In the genomic region with DNA sequence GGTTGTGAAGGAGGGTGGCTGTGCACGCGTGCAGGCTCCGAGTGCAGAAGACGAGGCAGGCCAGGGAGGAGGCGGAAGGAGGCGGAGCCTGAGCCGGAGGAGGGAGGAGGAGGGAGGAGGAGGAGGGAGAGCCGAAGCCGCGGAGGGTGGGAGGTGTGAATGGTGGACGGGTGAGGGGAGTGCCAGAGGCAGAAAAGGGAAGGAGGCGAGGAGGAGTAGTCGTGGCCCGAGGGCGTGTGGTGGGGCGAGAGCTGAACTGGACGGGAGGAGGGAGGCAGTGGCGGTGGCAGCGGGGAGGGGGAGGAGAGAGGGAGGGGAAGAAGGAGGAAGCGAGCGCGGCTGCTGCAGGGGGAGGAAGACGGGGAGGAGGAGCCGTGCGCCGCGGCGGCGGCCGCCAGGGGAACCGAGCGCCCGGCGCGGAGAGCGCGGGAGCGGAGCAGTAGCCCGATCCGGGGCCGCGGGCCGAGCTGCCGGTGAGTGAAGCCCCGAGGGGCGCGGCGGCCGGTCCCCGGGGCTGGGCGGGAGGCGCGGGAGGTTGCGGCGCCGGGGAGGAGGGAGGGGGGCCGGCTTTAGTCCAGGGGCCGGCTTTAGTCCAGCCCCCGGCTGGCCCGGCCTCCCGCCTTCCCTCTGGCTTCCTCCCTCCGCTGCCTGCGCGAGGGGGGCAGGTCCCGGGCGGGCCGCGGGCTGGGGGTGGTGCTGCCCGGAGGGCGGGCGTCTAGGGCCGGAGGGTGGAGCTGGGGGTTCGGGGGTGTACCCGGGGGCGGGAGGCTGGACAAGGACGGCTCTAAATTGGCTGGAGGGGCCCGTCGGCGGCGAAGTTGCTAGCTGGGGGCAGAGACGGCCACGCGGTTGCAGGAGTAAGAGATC, we compare ENCODE assay signal across 8 cellular contexts. TPM values are rescaled to one million over a fixed set of nuclear protein-coding genes. Genes with fewer than 3 reads are reported as not detected.
A peak's percentile ranks its signal among the peaks of the same experiment; 100 is the strongest.
DNase-seq lines count a peak whose midpoint lies in the region; ATAC-seq and TF ChIP-seq lines count a peak whose summit lies in the region.

A gene (plus strand): TSS at position 815 of the 867 bp plus-strand sequence. CDS start 661 bp downstream, outside the sequence.

- H3K9me3 ChIP-seq in fibroblast of lung (ENCODE audit: control insufficient read depth, insufficient read depth, low read depth, low read length) = no peaks in the 10 kb centered on the region

- peaks cover 4% of the 10 kb centered on the region for H3K4me1 ChIP-seq in fibroblast of lung (ENCODE audit: control insufficient read depth, extremely low read depth, insufficient read depth, low read length)

- H3K36me3 ChIP-seq in fibroblast of lung (ENCODE audit: control insufficient read depth, insufficient read depth, low read length) = no peaks in the 10 kb centered on the region

- H3K27ac Mint-ChIP-seq in naive thymus-derived CD8-positive, alpha-beta T cell = peak within 1 kb of the TSS; percentile 86 to 95 (median 92)

- H3K9me3 Mint-ChIP-seq in naive thymus-derived CD8-positive, alpha-beta T cell = peaks cover 0 to 4% (median 0%) of the 10 kb centered on the region in 9 donors

- peak within 1 kb of the TSS; percentile 86 to 95 (median 90) for H3K4me3 Mint-ChIP-seq in naive thymus-derived CD8-positive, alpha-beta T cell

- H3K36me3 Mint-ChIP-seq in naive thymus-derived CD8-positive, alpha-beta T cell = peaks cover 0 to 3% (median 0%) of the 10 kb centered on the region in 3 donors

- peak within 1 kb of the TSS; percentile 56 to 72 (median 60) for H3K4me3 ChIP-seq in fibroblast of lung (replicated peaks in 1 of 4; ENCODE audit: control extremely low read depth in 1 of 4, insufficient read depth in 1 of 4, low read depth in 3 of 4, low read length in 4 of 4)

- no peak for TF ChIP-seq RAD21 in Ishikawa (IDR thresholded peaks at IDR 0.05; ENCODE audit: low read depth)

- H3K4me2 ChIP-seq in fibroblast of lung (ENCODE audit: extremely low read depth, insufficient read depth, low read length) = peak within 1 kb of the TSS; percentile 71

- peak; percentile 83 for ATAC-seq in GM21529 (IDR thresholded peaks at IDR 0.05; ENCODE audit: unreplicated experiment)
- ATAC-seq in naive thymus-derived CD8-positive, alpha-beta T cell = peak; percentile 81 to 84

- no peak for TF ChIP-seq EP300 in Ishikawa (IDR thresholded peaks at IDR 0.05; ENCODE audit: borderline replicate concordance)

- peaks cover 23 to 48% (median 45%) of the 10 kb centered on the region in 4 donors for H3K4me1 Mint-ChIP-seq in naive thymus-derived CD8-positive, alpha-beta T cell

- H3K79me2 ChIP-seq in fibroblast of lung (ENCODE audit: control insufficient read depth, insufficient read depth, low read length) = no peaks in the 10 kb centered on the region

- no peaks in the 10 kb centered on the region for H4K20me1 ChIP-seq in fibroblast of lung (ENCODE audit: control insufficient read depth, extremely low read depth, insufficient read depth, low read length)

- no peaks in the 10 kb centered on the region for H3K27me3 ChIP-seq in fibroblast of lung (ENCODE audit: control insufficient read depth, insufficient read depth, low read length)

- TF ChIP-seq CTCF in fibroblast of lung (conservative IDR thresholded peaks at IDR 0.05 in 1 of 2, IDR thresholded peaks at IDR 0.05 in 1 of 2; ENCODE audit: low read depth in 1 of 2, low read length in 2 of 2) = no peak

- peak within 1 kb of the TSS; percentile 69 for H3K9ac ChIP-seq in fibroblast of lung (ENCODE audit: insufficient read depth, low read length)

- no peaks in the 10 kb centered on the region for H3K27me3 Mint-ChIP-seq in naive thymus-derived CD8-positive, alpha-beta T cell

- H3K27ac ChIP-seq in fibroblast of lung (ENCODE audit: insufficient read depth, low read length) = peak within 1 kb of the TSS; percentile 51

- H2AFZ ChIP-seq in fibroblast of lung (ENCODE audit: low read length) = peak within 1 kb of the TSS; percentile 68

- POLR2A ChIA-PET in naive thymus-derived CD8-positive, alpha-beta T cell (lab: Charles Lee) = interaction anchor here (1.0 kb wide), 1 partner anchor 466 kb away, joined by 3 read pairs; a partner anchor contains a TSS

- DNase-seq in DMS53 (lab: John Stamatoyannopoulos, UW) (peak; percentile 93), RKO (ENCODE audit: low spot score) (peak; percentile 69), activated T-helper 1 cell treated with Interleukin-2 at 50 U/mL for 16 hours (ENCODE audit: low read depth) (peak; percentile 64), fibroblast of lung (ENCODE audit: low read depth in 2 of 2) (peak; percentile 76 to 80)
- peak; percentile 54 to 88 (median 74) for DNase-seq in naive thymus-derived CD8-positive, alpha-beta T cell
- peak; percentile 62 to 90 (median 75) for DNase-seq in stimulated activated naive CD4-positive, alpha-beta T cell (lab: John Stamatoyannopoulos, UW)

TF ChIP-seq in Ishikawa, 13 proteins besides CTCF, POLR2A, EP300 and RAD21:
- TF ChIP-seq YY1 (IDR thresholded peaks at IDR 0.05; ENCODE audit: low read depth) (0 out of 2 replicates have a peak, but pooled peaks have one; percentile 21), NFIC (IDR thresholded peaks at IDR 0.05) (no peak)
- TF ChIP-seq, protein P1, sequence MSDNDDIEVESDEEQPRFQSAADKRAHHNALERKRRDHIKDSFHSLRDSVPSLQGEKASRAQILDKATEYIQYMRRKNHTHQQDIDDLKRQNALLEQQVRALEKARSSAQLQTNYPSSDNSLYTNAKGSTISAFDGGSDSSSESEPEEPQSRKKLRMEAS (IDR thresholded peaks at IDR 0.05) = peak; percentile 75

RNA-seq across cellular contexts. Expression of the gene that starts here (rescaled TPM):
- 7.4 and 10.2 TPM in 2 replicates for total RNA-seq in fibroblast of lung
- 5.7 and 8.3 TPM in 2 replicates for polyA plus RNA-seq in fibroblast of lung
- 5.3 and 6.7 TPM in 2 replicates for polyA plus RNA-seq in fibroblast of lung (2012)
- 17.4 and 18.3 TPM in 2 replicates for polyA minus RNA-seq in fibroblast of lung (ENCODE audit: low replicate concordance)
- 10 to 100 TPM; 15.3 to 18.3 TPM for total RNA-seq in naive thymus-derived CD8-positive, alpha-beta T cell
- polyA plus RNA-seq in naive thymus-derived CD8-positive, alpha-beta T cell = 1 to 10 TPM in 1 of 3 donors, under 1 TPM in 2; 0.66 to 1.4 (median 0.74) TPM

Comparison
In these comparisons a context has a peak if more than half of its experiments do, and no peak if none do; other contexts are left out.
1. Peak in every context shown above with its lines: DNase-seq, ATAC-seq, H3K4me3 ChIP-seq and H3K27ac ChIP-seq.